In the genomic region with DNA sequence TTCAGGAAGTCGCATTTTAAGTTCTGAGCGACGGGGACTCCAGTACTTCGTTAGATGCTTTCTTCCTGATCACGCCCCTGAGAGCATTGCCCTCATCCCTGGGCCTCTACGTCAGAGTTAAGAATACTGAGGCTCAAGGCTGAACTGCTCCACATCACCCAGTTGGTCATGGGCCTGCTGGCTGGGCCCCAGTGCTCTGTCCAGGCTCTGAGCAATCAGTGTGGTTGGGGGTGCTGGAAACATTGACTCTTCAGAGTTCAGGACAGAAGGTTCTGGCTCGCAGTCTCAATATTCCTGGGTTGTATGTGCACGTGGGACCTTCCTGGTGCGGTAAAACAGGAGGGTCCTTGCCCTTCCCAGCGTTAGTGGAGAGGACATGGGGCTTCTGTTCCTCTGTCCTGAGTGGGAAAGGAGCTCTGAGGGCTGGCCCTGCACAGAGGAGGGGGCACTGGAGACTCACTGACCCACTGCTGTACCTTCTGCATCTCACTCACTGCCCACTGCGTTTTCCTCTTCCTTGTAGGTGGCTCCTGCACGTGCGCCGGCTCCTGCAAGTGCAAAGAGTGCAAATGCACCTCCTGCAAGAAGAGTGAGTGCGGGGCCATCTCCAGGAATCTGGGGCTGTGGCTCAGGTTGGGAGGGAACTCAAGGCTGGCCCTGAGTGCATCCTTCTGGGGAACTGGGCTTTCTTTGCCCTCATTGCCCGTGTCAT, we compare ENCODE assay signal across 8 cellular contexts. TPM values are rescaled to one million over a fixed set of nuclear protein-coding genes. Genes with fewer than 3 reads are reported as not detected.
DNase-seq lines count a peak whose midpoint lies in the region; ATAC-seq, FAIRE-seq and TF ChIP-seq lines count a peak whose summit lies in the region.

No MANE protein-coding gene starts in this region.

- H3K4me2 ChIP-seq in GM12878 (ENCODE audit: control insufficient read depth, insufficient read depth), result peak overlapping the region; percentile 40

- no peaks in the 10 kb centered on the region for H3K9me3 ChIP-seq in GM12878 (replicated peaks; ENCODE audit: control insufficient read depth, insufficient read depth, low read length)
- H3K9me3 ChIP-seq in subcutaneous abdominal adipose tissue (ENCODE audit: control insufficient read depth in 5 of 5, low read length in 5 of 5), result no peaks in the 10 kb centered on the region

- TF ChIP-seq EP300 in GM12878 (IDR thresholded peaks at IDR 0.05; ENCODE audit: borderline replicate concordance in 1 of 2, control insufficient read depth in 1 of 2, low read depth in 2 of 2, low read length in 2 of 2), result no peak

- in situ Hi-C loops in GM12878 (cut with MboI), result no loop called here

- H4K20me1 ChIP-seq in GM12878 (ENCODE audit: control insufficient read depth, insufficient read depth), result no peaks in the 10 kb centered on the region

- H3K27me3 ChIP-seq in ACC112 (ENCODE audit: insufficient read depth, low read length) (no peaks in the 10 kb centered on the region), GM12878 (replicated peaks in 1 of 2; ENCODE audit: control insufficient read depth in 2 of 2, insufficient read depth in 2 of 2, low read length in 1 of 2) (peaks cover 0 to 2% of the 10 kb centered on the region in 2 experiments; a peak in 3 of 4 replicates), subcutaneous abdominal adipose tissue (ENCODE audit: control insufficient read depth in 5 of 5, insufficient read depth in 4 of 5, low read length in 5 of 5) (no peaks in the 10 kb centered on the region)

- FAIRE-seq in GM12878 (lab: Jason Lieb, UNC), result no peak

- no peak for TF ChIP-seq POLR2A in GM12878 (IDR thresholded peaks at IDR 0.05; ENCODE audit: low read depth, low read length)

- no peaks in the 10 kb centered on the region for H3K36me3 ChIP-seq in ACC112 (ENCODE audit: insufficient read depth, low read length)
- no peaks in the 10 kb centered on the region for H3K36me3 ChIP-seq in GM12878 (ENCODE audit: control insufficient read depth in 2 of 2, insufficient read depth in 2 of 2, low read length in 1 of 2)
- no peaks in the 10 kb centered on the region for H3K36me3 ChIP-seq in subcutaneous abdominal adipose tissue (ENCODE audit: control insufficient read depth in 5 of 5, insufficient read depth in 5 of 5, low read length in 5 of 5)

- peak; percentile 10 for ATAC-seq in HG02840 (IDR thresholded peaks at IDR 0.05; ENCODE audit: low FRiP score, unreplicated experiment)
- ATAC-seq in GM12878, result peak; percentile 18
- ATAC-seq in left colon, result peak; percentile 61

- TF ChIP-seq CTCF in GM12878 (IDR thresholded peaks at IDR 0.05 in 2 of 3, conservative IDR thresholded peaks at IDR 0.05 in 1 of 3; ENCODE audit: control insufficient read depth in 2 of 3, extremely low read depth in 1 of 3, insufficient read depth in 1 of 3, low read depth in 3 of 3, low read length in 3 of 3), result no peak

- POLR2A ChIA-PET in GM12878 (lab: Charles Lee), result interaction anchor here (0.6 to 1.5 kb wide), 4 partner anchors 16 to 74 kb away, joined by 3 to 4 read pairs (median 3); partner anchors contain the start of gene MT2A

- H3K79me2 ChIP-seq in ACC112 (ENCODE audit: control insufficient read depth, insufficient read depth, low read length, unreplicated experiment), result peaks cover 21% of the 10 kb centered on the region
- H3K79me2 ChIP-seq in GM12878 (ENCODE audit: control insufficient read depth, insufficient read depth, low read length), result no peaks in the 10 kb centered on the region

- H3K9ac ChIP-seq in GM12878 (ENCODE audit: control insufficient read depth, insufficient read depth, low read length) (peak overlapping the region; percentile 56; the same call in 1 of the 2 replicates), subcutaneous abdominal adipose tissue (ENCODE audit: low read length in 5 of 5) (peak overlapping the region; percentile 69 to 94 (median 85))

- no peak for DNase-seq in GM12878 (ENCODE audit: low read depth, low spot score)
- peak; percentile 49 to 74 for DNase-seq in left colon
- DNase-seq in NCI-H1694 (lab: John Stamatoyannopoulos, UW), result no peak
- DNase-seq in NCI-H1048 (lab: John Stamatoyannopoulos, UW), result no peak
- no peak for DNase-seq in mesenteric fat pad (ENCODE audit: low spot score)

- H3K27ac ChIP-seq in ACC112 (ENCODE audit: low read depth, low read length) (peak overlapping the region; percentile 88), GM12878 (ENCODE audit: control insufficient read depth, insufficient read depth) (no peak overlapping the region), subcutaneous abdominal adipose tissue (ENCODE audit: low read depth, low read length) (peak overlapping the region; percentile 91)

- SMC1A ChIA-PET in GM12878 (lab: Charles Lee; ENCODE audit: uncharacterized antibody, unreplicated experiment), result no interaction called here

- H3K4me3 ChIP-seq in ACC112 (ENCODE audit: low read depth, low read length), result peak overlapping the region; percentile 96
- peak overlapping the region; percentile 44; the same call in 1 of the 2 replicates for H3K4me3 ChIP-seq in GM12878
- H3K4me3 ChIP-seq in subcutaneous abdominal adipose tissue (ENCODE audit: low read depth in 1 of 5, low read length in 5 of 5), result peak overlapping the region; percentile 75 to 89 (median 87)

- BruUV-seq in GM12878 (replicated peaks; lab: Mats Ljungman, UMichigan), result TSS peak; percentile 98

- CTCF ChIA-PET in GM12878 (lab: Yijun Ruan, JAX), result interaction anchor here (0.7 to 1.0 kb wide), 2 partner anchors 18 to 25 kb away, joined by 3 read pairs; partner anchors contain the start of gene MT2A

- H2AFZ ChIP-seq in ACC112 (ENCODE audit: low read length, unreplicated experiment), result no peak overlapping the region
- peak overlapping the region; percentile 85 for H2AFZ ChIP-seq in GM12878 (ENCODE audit: control insufficient read depth, low read depth, low read length)

- 33% methylated on average over 16 of the region's 16 CpGs for WGBS in GM12878 (ENCODE audit: insufficient coverage, insufficient replicate concordance, low lambda C conversion rate, missing lambda C conversion rate)

- RAD21 ChIA-PET in GM12878 (lab: Charles Lee; ENCODE audit: unreplicated experiment), result interaction anchor here (0.6 to 1.3 kb wide), 3 partner anchors 15 to 64 kb away, joined by 3 to 5 read pairs (median 4); partner anchors contain the start of gene MT2A

- H3K4me1 ChIP-seq in ACC112 (ENCODE audit: control insufficient read depth, insufficient read depth, low read length, unreplicated experiment) (peaks cover 8% of the 10 kb centered on the region), GM12878 (ENCODE audit: control insufficient read depth, insufficient read depth, low read length) (peaks cover 17% of the 10 kb centered on the region), subcutaneous abdominal adipose tissue (ENCODE audit: control insufficient read depth in 5 of 5, insufficient read depth in 5 of 5, low read length in 5 of 5) (peaks cover 5 to 42% (median 34%) of the 10 kb centered on the region in 5 donors)

- TF ChIP-seq RAD21 in GM12878 (IDR thresholded peaks at IDR 0.05; ENCODE audit: insufficient read depth, low read depth, low read length), result no peak

- intact Hi-C loops in GM12878 (cut with micrococcal nuclease; ENCODE audit: unreplicated experiment) (no loop called here), left colon (cut with DNase I, micrococcal nuclease) (no loop called here)

RNA-seq across cellular contexts. Expression of gene MT1E, which starts 0.5 kb away (rescaled TPM):
- total RNA-seq in GM12878 (2013; cell fraction: nucleolus; rRNA removed), result not detected in 2 replicates
- total RNA-seq in GM12878 (2014; rRNA removed), result 10.0 and 11.0 TPM in 2 replicates
- 7.6 and 7.9 TPM in 2 replicates for total RNA-seq in GM12878 (2014; rRNA removed; fragmentation: Illumina TruSeq; extraction: Trizol)
- total RNA-seq in GM12878 (2021), result 10.6 and 12.7 TPM in 2 replicates
- polyA plus RNA-seq in GM12878 (2011; ENCODE audit: low read depth), result not detected
- polyA plus RNA-seq in GM12878 (2011; rRNA removed), result 16.8 and 18.2 TPM in 2 replicates
- 75.7 and 90.2 TPM in 2 replicates for polyA plus RNA-seq in GM12878 (2011; cell fraction: cytosol; rRNA removed)
- polyA plus RNA-seq in GM12878 (2011; cell fraction: nucleus; rRNA removed), result 49.1 and 65.0 TPM in 2 replicates
- 3.3 and 5.2 TPM in 2 replicates for polyA plus RNA-seq in GM12878 (2012)
- 0.48 and 5.8 TPM in 2 replicates for polyA plus RNA-seq in GM12878 (2014; fragmentation: Illumina TruSeq; extraction: Trizol)
- 10 to 100 TPM; 17.7 to 20.7 TPM for polyA plus RNA-seq in GM12878 (2014; fragmentation: Nextera tagmentation; extraction: Ambion mirVana)
- 16.2 and 18.8 TPM in 2 replicates for polyA plus RNA-seq in GM12878 (2014; rRNA removed)
- 10 to 100 TPM; 20.1 to 22.3 TPM for polyA plus RNA-seq in GM12878 (2016; fragmentation: Nextera tagmentation; extraction: Ambion mirVana)
- polyA minus RNA-seq in GM12878 (2011; rRNA and poly(A)+ RNA removed), result 11.3 and 52.1 TPM in 2 replicates
- polyA minus RNA-seq in GM12878 (2011; cell fraction: cytosol; rRNA and poly(A)+ RNA removed), result 19.8 and 20.5 TPM in 2 replicates
- 8.7 and 9.7 TPM in 2 replicates for polyA minus RNA-seq in GM12878 (2011; cell fraction: nucleus; rRNA and poly(A)+ RNA removed)
- total RNA-seq in left colon, result 100 to 1,000 TPM in 1 of 2 donors, 10 to 100 TPM in 1; 64.7 to 240 TPM
- 410 TPM for total RNA-seq in mesenteric fat pad

RNA-seq across cellular contexts. Expression of gene MT1M, which starts 6.4 kb away (rescaled TPM):
- total RNA-seq in GM12878 (2013; cell fraction: nucleolus; rRNA removed), result not detected in 2 replicates
- total RNA-seq in GM12878 (2014; rRNA removed), result not detected in 2 replicates
- total RNA-seq in GM12878 (2014; rRNA removed; fragmentation: Illumina TruSeq; extraction: Trizol), result not detected in 2 replicates
- not detected in 2 replicates for total RNA-seq in GM12878 (2021)
- polyA plus RNA-seq in GM12878 (2011; ENCODE audit: low read depth), result not detected
- polyA plus RNA-seq in GM12878 (2011; rRNA removed), result not detected in 2 replicates
- polyA plus RNA-seq in GM12878 (2011; cell fraction: cytosol; rRNA removed), result not detected in 2 replicates
- polyA plus RNA-seq in GM12878 (2011; cell fraction: nucleus; rRNA removed), result not detected in 2 replicates
- polyA plus RNA-seq in GM12878 (2012), result not detected in 2 replicates
- polyA plus RNA-seq in GM12878 (2014; fragmentation: Illumina TruSeq; extraction: Trizol), result not detected in 2 replicates
- polyA plus RNA-seq in GM12878 (2014; fragmentation: Nextera tagmentation; extraction: Ambion mirVana), result not detected
- not detected in 2 replicates for polyA plus RNA-seq in GM12878 (2014; rRNA removed)
- not detected for polyA plus RNA-seq in GM12878 (2016; fragmentation: Nextera tagmentation; extraction: Ambion mirVana)
- polyA minus RNA-seq in GM12878 (2011; rRNA and poly(A)+ RNA removed), result not detected in 2 replicates
- polyA minus RNA-seq in GM12878 (2011; cell fraction: cytosol; rRNA and poly(A)+ RNA removed), result not detected in 2 replicates
- polyA minus RNA-seq in GM12878 (2011; cell fraction: nucleus; rRNA and poly(A)+ RNA removed), result not detected in 2 replicates
- 10 to 100 TPM in 1 of 2 donors, 1 to 10 TPM in 1; 5.1 to 60.6 TPM for total RNA-seq in left colon
- total RNA-seq in mesenteric fat pad, result 367 TPM

RNA-seq across cellular contexts. Expression of gene MT1A, which starts 12.4 kb away (rescaled TPM):
- not detected in 2 replicates for total RNA-seq in GM12878 (2013; cell fraction: nucleolus; rRNA removed)
- not detected in 2 replicates for total RNA-seq in GM12878 (2014; rRNA removed)
- not detected in 2 replicates for total RNA-seq in GM12878 (2014; rRNA removed; fragmentation: Illumina TruSeq; extraction: Trizol)
- not detected in 2 replicates for total RNA-seq in GM12878 (2021)
- not detected for polyA plus RNA-seq in GM12878 (2011; ENCODE audit: low read depth)
- polyA plus RNA-seq in GM12878 (2011; rRNA removed), result not detected in 2 replicates
- polyA plus RNA-seq in GM12878 (2011; cell fraction: cytosol; rRNA removed), result not detected in 2 replicates
- not detected in 2 replicates for polyA plus RNA-seq in GM12878 (2011; cell fraction: nucleus; rRNA removed)
- not detected in 2 replicates for polyA plus RNA-seq in GM12878 (2012)
- not detected in 2 replicates for polyA plus RNA-seq in GM12878 (2014; fragmentation: Illumina TruSeq; extraction: Trizol)
- polyA plus RNA-seq in GM12878 (2014; fragmentation: Nextera tagmentation; extraction: Ambion mirVana), result not detected
- polyA plus RNA-seq in GM12878 (2014; rRNA removed), result not detected in 2 replicates
- not detected for polyA plus RNA-seq in GM12878 (2016; fragmentation: Nextera tagmentation; extraction: Ambion mirVana)
- polyA minus RNA-seq in GM12878 (2011; rRNA and poly(A)+ RNA removed), result not detected in 2 replicates
- polyA minus RNA-seq in GM12878 (2011; cell fraction: cytosol; rRNA and poly(A)+ RNA removed), result not detected in 2 replicates
- not detected in 2 replicates for polyA minus RNA-seq in GM12878 (2011; cell fraction: nucleus; rRNA and poly(A)+ RNA removed)
- 1 to 10 TPM; 4.7 to 5.1 TPM for total RNA-seq in left colon
- total RNA-seq in mesenteric fat pad, result 769 TPM

RNA-seq across cellular contexts. Expression of gene MT2A, which starts 17.7 kb away (rescaled TPM):
- total RNA-seq in GM12878 (2013; cell fraction: nucleolus; rRNA removed), result 5.4 and 5.6 TPM in 2 replicates
- total RNA-seq in GM12878 (2014; rRNA removed) (19.0 and 20.1 TPM in 2 replicates), GM12878 (2014; rRNA removed; fragmentation: Illumina TruSeq; extraction: Trizol) (10.7 and 12.7 TPM in 2 replicates), GM12878 (2021) (44.8 and 54.8 TPM in 2 replicates), left colon (100 to 1,000 TPM in 1 of 2 donors, 10 to 100 TPM in 1; 78.4 to 287 TPM), mesenteric fat pad (2,392 TPM)
- polyA plus RNA-seq in GM12878 (2011; ENCODE audit: low read depth), result 2.0 TPM
- polyA plus RNA-seq in GM12878 (2011; rRNA removed) (8.1 and 11.3 TPM in 2 replicates), GM12878 (2014; fragmentation: Illumina TruSeq; extraction: Trizol) (0.41 and 7.3 TPM in 2 replicates), GM12878 (2014; fragmentation: Nextera tagmentation; extraction: Ambion mirVana) (10 to 100 TPM; 56.3 to 75.3 TPM), GM12878 (2014; rRNA removed) (52.3 and 59.0 TPM in 2 replicates), GM12878 (2016; fragmentation: Nextera tagmentation; extraction: Ambion mirVana) (100 to 1,000 TPM; 270 to 271 TPM)
- 17.2 and 28.6 TPM in 2 replicates for polyA plus RNA-seq in GM12878 (2011; cell fraction: cytosol; rRNA removed)
- 19.9 and 26.7 TPM in 2 replicates for polyA plus RNA-seq in GM12878 (2011; cell fraction: nucleus; rRNA removed)
- polyA plus RNA-seq in GM12878 (2012), result 36.2 and 51.8 TPM in 2 replicates
- polyA minus RNA-seq in GM12878 (2011; rRNA and poly(A)+ RNA removed), result 6.4 and 16.9 TPM in 2 replicates
- polyA minus RNA-seq in GM12878 (2011; cell fraction: cytosol; rRNA and poly(A)+ RNA removed), result 22.2 and 29.9 TPM in 2 replicates
- polyA minus RNA-seq in GM12878 (2011; cell fraction: nucleus; rRNA and poly(A)+ RNA removed), result 6.8 and 8.8 TPM in 2 replicates

RNA-seq across cellular contexts. Expression of gene MT1B, which starts 25.6 kb away (rescaled TPM):
- not detected in 2 replicates for total RNA-seq in GM12878 (2013; cell fraction: nucleolus; rRNA removed)
- not detected in 2 replicates for total RNA-seq in GM12878 (2014; rRNA removed)
- not detected in 2 replicates for total RNA-seq in GM12878 (2014; rRNA removed; fragmentation: Illumina TruSeq; extraction: Trizol)
- not detected in 2 replicates for total RNA-seq in GM12878 (2021)
- not detected for polyA plus RNA-seq in GM12878 (2011; ENCODE audit: low read depth)
- polyA plus RNA-seq in GM12878 (2011; rRNA removed), result not detected in 2 replicates
- polyA plus RNA-seq in GM12878 (2011; cell fraction: cytosol; rRNA removed), result not detected in 2 replicates
- polyA plus RNA-seq in GM12878 (2011; cell fraction: nucleus; rRNA removed), result not detected in 2 replicates
- polyA plus RNA-seq in GM12878 (2012), result not detected in 2 replicates
- polyA plus RNA-seq in GM12878 (2014; fragmentation: Illumina TruSeq; extraction: Trizol), result not detected in 2 replicates
- not detected for polyA plus RNA-seq in GM12878 (2014; fragmentation: Nextera tagmentation; extraction: Ambion mirVana)
- polyA plus RNA-seq in GM12878 (2014; rRNA removed), result not detected in 2 replicates
- polyA plus RNA-seq in GM12878 (2016; fragmentation: Nextera tagmentation; extraction: Ambion mirVana), result not detected
- polyA minus RNA-seq in GM12878 (2011; rRNA and poly(A)+ RNA removed), result not detected in 2 replicates
- not detected in 2 replicates for polyA minus RNA-seq in GM12878 (2011; cell fraction: cytosol; rRNA and poly(A)+ RNA removed)
- not detected in 2 replicates for polyA minus RNA-seq in GM12878 (2011; cell fraction: nucleus; rRNA and poly(A)+ RNA removed)
- not detected for total RNA-seq in left colon
- not detected for total RNA-seq in mesenteric fat pad

Comparison
In these comparisons a context has a peak if more than half of its experiments do, and no peak if none do; other contexts are left out.
1. H3K4me3 ChIP-seq: peak in every context shown above with its lines; median percentile 96 in ACC112; 87 in subcutaneous abdominal adipose tissue; 44 in GM12878.
2. ATAC-seq: peak in every context shown above with its lines; median percentile 61 in left colon; 18 in GM12878; 10 in HG02840.
3. DNase-seq: peak in left colon (2 of 2); none in GM12878 (single experiment), NCI-H1694 (single experiment), NCI-H1048 (single experiment) and mesenteric fat pad (single experiment).
4. RNA of gene MT1E, which starts 0.5 kb away (total RNA-seq): 410 TPM in mesenteric fat pad (single experiment) and 64.7 to 240 TPM in left colon; 7.6 to 12.7 TPM in GM12878; every median in the first group is over 4 times any median in the second.
5. RNA of gene MT1A, which starts 12.4 kb away (total RNA-seq): 769 TPM in mesenteric fat pad (single experiment); 4.7 to 5.1 TPM in left colon and not detected in GM12878; every median in the first group is over 100 times any median in the second.